19 cellular contexts compared by ENCODE assay signal in genomic region chr6:91304506-91304905, GRCh38.
"Had no signal": no experiment of that assay in that cellular context is flagged by ENCODE, and none has a peak within 500 bp of the region (broad histone marks: within the 10 kb centered on the region; RNA-seq: fewer than 3 reads in every experiment).

No MANE protein-coding gene starts in this region.

- FAIRE-seq: frontal cortex, kidney had no signal

- H3K9me3 Mint-ChIP-seq: activated naive CD4-positive, alpha-beta T cell treated with anti-CD3 and anti-CD28 coated beads, Interleukin-2, amount 50 U/mL, for 24 hours had no signal

- DNase-seq: activated CD4-positive, alpha-beta T cell treated with anti-CD3 and anti-CD28 coated beads for 1 hour; activated CD4-positive, alpha-beta T cell treated with anti-CD3 and anti-CD28 coated beads, Interleukin-2, amount 50 U/mL, for 4 hours; activated gamma-delta T cell; adrenal gland; kidney; left lung; nephron progenitor cell; occipital lobe; right cardiac atrium; stimulated activated CD4-positive, alpha-beta T cell treated with anti-CD3 and anti-CD28 coated beads, Interleukin-4, amount 100 ng/mL, for 24 hours; stomach; T-helper 2 cell; WERI-Rb-1 had no signal

- H3K27me3 Mint-ChIP-seq: activated naive CD4-positive, alpha-beta T cell treated with anti-CD3 and anti-CD28 coated beads, Interleukin-2, amount 50 U/mL, for 24 hours had no signal

- H3K4me3 Mint-ChIP-seq: activated naive CD4-positive, alpha-beta T cell treated with anti-CD3 and anti-CD28 coated beads, Interleukin-2, amount 50 U/mL, for 24 hours; nephron progenitor cell; stimulated activated effector memory CD8-positive, alpha-beta T cell treated with anti-CD3 and anti-CD28 coated beads, Interleukin-12 subunit alpha, Interleukin-12 subunit beta, amount 100 ng/mL, for 72 hours; type B pancreatic cell had no signal

- H3K36me3 Mint-ChIP-seq: activated naive CD4-positive, alpha-beta T cell treated with anti-CD3 and anti-CD28 coated beads, Interleukin-2, amount 50 U/mL, for 24 hours; stimulated activated effector memory CD8-positive, alpha-beta T cell treated with anti-CD3 and anti-CD28 coated beads, Interleukin-12 subunit alpha, Interleukin-12 subunit beta, amount 100 ng/mL, for 72 hours; type B pancreatic cell had no signal

- H3K4me1 ChIP-seq: adrenal gland, left lung, prostate gland had no signal

- ATAC-seq: left lung; right cardiac atrium; stimulated activated effector memory CD8-positive, alpha-beta T cell treated with anti-CD3 and anti-CD28 coated beads, Interleukin-12 subunit alpha, Interleukin-12 subunit beta, amount 100 ng/mL, for 72 hours had no signal

- H3K9me3 ChIP-seq: adrenal gland, prostate gland had no signal

- H3K27ac ChIP-seq: adrenal gland, coronary artery, left lung, prostate gland, stomach, WERI-Rb-1 had no signal

- H3K4me1 Mint-ChIP-seq: activated naive CD4-positive, alpha-beta T cell treated with anti-CD3 and anti-CD28 coated beads, Interleukin-2, amount 50 U/mL, for 24 hours; stimulated activated effector memory CD8-positive, alpha-beta T cell treated with anti-CD3 and anti-CD28 coated beads, Interleukin-12 subunit alpha, Interleukin-12 subunit beta, amount 100 ng/mL, for 72 hours had no signal

- H3K36me3 ChIP-seq: adrenal gland, left lung, prostate gland, stomach, WERI-Rb-1 had no signal

- H3K4me3 ChIP-seq: adrenal gland, coronary artery, left lung, prostate gland, stomach had no signal

- H3K27me3 ChIP-seq: adrenal gland, left lung, stomach had no signal

- H3K27ac Mint-ChIP-seq: activated naive CD4-positive, alpha-beta T cell treated with anti-CD3 and anti-CD28 coated beads, Interleukin-2, amount 50 U/mL, for 24 hours; nephron progenitor cell; stimulated activated effector memory CD8-positive, alpha-beta T cell treated with anti-CD3 and anti-CD28 coated beads, Interleukin-12 subunit alpha, Interleukin-12 subunit beta, amount 100 ng/mL, for 72 hours; type B pancreatic cell had no signal
